10 cellular contexts compared by ENCODE assay signal in genomic region chr10:75110006-75110632, GRCh38. TPM values are rescaled to one million over a fixed set of nuclear protein-coding genes. Genes with fewer than 3 reads are reported as not detected.
DNase-seq lines count a peak whose midpoint lies in the region; ATAC-seq, FAIRE-seq and TF ChIP-seq lines count a peak whose summit lies in the region.
"Had no signal": no experiment of that assay in that cellular context is flagged by ENCODE, and none has a peak within 500 bp of the region (broad histone marks: within the 10 kb centered on the region; RNA-seq: fewer than 3 reads in every experiment).

No MANE protein-coding gene starts in this region.

- BruUV-seq in HepG2 (replicated peaks; lab: Mats Ljungman, UMichigan), result no TSS peak

- TF ChIP-seq EP300 in HepG2 (IDR thresholded peaks at IDR 0.05; ENCODE audit: low read depth in 2 of 2, low read length in 2 of 2), result no peak
- TF ChIP-seq EP300 in HepG2 (CRISPR knock-in tag; IDR thresholded peaks at IDR 0.05; ENCODE audit: borderline replicate concordance), result no peak
- no peak for TF ChIP-seq EP300 in suprapubic skin (IDR thresholded peaks at IDR 0.05)

- H3K9me3 Mint-ChIP-seq in activated CD8-positive, alpha-beta memory T cell treated with anti-CD3 and anti-CD28 coated beads, Interleukin-2, amount 10 ng/mL, durations not matched to agents 7 days and 5 days (ENCODE audit: low read depth), result no peaks in the 10 kb centered on the region
- H3K9me3 Mint-ChIP-seq in activated T-helper 1 cell treated with anti-CD3 and anti-CD28 coated beads, Interleukin-12 subunit alpha, Interleukin-12 subunit beta, Interleukin-2, Interleukin-4 antibody, amounts not matched to agents 30 ng/mL and 10 ng/mL and 1 ng/mL, durations not matched to agents 14 hours and 24 hours and 36 hours, result no peaks in the 10 kb centered on the region

- intact Hi-C loops in activated T-helper 1 cell treated with anti-CD3 and anti-CD28 coated beads, Interleukin-12 subunit alpha, Interleukin-12 subunit beta, Interleukin-2, Interleukin-4 antibody, amounts not matched to agents 30 ng/mL and 10 ng/mL and 1 ng/mL, durations not matched to agents 14 hours and 24 hours and 36 hours (cut with micrococcal nuclease), result loop anchor here (2.0 to 5.0 kb wide), 6 partner anchors 72 to 1863 kb away; partner anchors contain the start of genes ADK, AP3M1, DNAJC9 and PPP3CB
- intact Hi-C loops in HepG2 (cut with micrococcal nuclease; ENCODE audit: unreplicated experiment), result loop anchor here (5.0 kb wide), 2 partner anchors 77 to 122 kb away; no protein-coding TSS in a partner anchor

- peak overlapping the region; percentile 84 for H3K4me3 Mint-ChIP-seq in activated CD8-positive, alpha-beta memory T cell treated with anti-CD3 and anti-CD28 coated beads, Interleukin-2, amount 10 ng/mL, durations not matched to agents 7 days and 5 days
- H3K4me3 Mint-ChIP-seq in activated T-helper 1 cell treated with anti-CD3 and anti-CD28 coated beads, Interleukin-12 subunit alpha, Interleukin-12 subunit beta, Interleukin-2, Interleukin-4 antibody, amounts not matched to agents 30 ng/mL and 10 ng/mL and 1 ng/mL, durations not matched to agents 14 hours and 24 hours and 36 hours, result peak overlapping the region; percentile 95

- DNase-seq in activated CD8-positive, alpha-beta memory T cell treated with anti-CD3 and anti-CD28 coated beads, Interleukin-2, amount 10 ng/mL, durations not matched to agents 7 days and 5 days, result no peak
- no peak for DNase-seq in activated CD8-positive, alpha-beta memory T cell treated with anti-CD3 and anti-CD28 coated beads, Interleukin-2, amount 50 U/mL, for 48 hours
- no peak for DNase-seq in activated T-helper 1 cell treated with anti-CD3 and anti-CD28 coated beads, Interleukin-12 subunit alpha, Interleukin-12 subunit beta, Interleukin-2, Interleukin-4 antibody, amounts not matched to agents 30 ng/mL and 10 ng/mL and 1 ng/mL, durations not matched to agents 14 hours and 24 hours and 36 hours (ENCODE audit: low spot score)
- DNase-seq in HepG2 (ENCODE audit: low spot score) (no peak), suprapubic skin (ENCODE audit: low spot score in 2 of 2) (peak; percentile 67 to 75), NCI-H345 treated with DMSO at 0.1 percent for 48 hours (lab: John Stamatoyannopoulos, UW; ENCODE audit: unreplicated experiment) (no peak)
- no peak for DNase-seq in activated CD4-positive, CD25-positive, alpha-beta regulatory T cell treated with anti-CD3 and anti-CD28 coated beads, Interleukin-2, amount 50 U/mL, for 72 hours
- DNase-seq: AML-193 had no signal

- WGBS in HepG2 (ENCODE audit: low lambda C conversion rate), result 82% methylated on average over 5 of the region's 8 CpGs
- WGBS in suprapubic skin, result 97% methylated on average over 8 of the region's 8 CpGs

- FAIRE-seq in HepG2 (lab: Jason Lieb, UNC), result no peak
- FAIRE-seq: bronchial epithelial cell had no signal

- peaks cover 2% of the 10 kb centered on the region for H3K36me3 Mint-ChIP-seq in activated CD8-positive, alpha-beta memory T cell treated with anti-CD3 and anti-CD28 coated beads, Interleukin-2, amount 10 ng/mL, durations not matched to agents 7 days and 5 days
- peaks cover 10% of the 10 kb centered on the region for H3K36me3 Mint-ChIP-seq in activated T-helper 1 cell treated with anti-CD3 and anti-CD28 coated beads, Interleukin-12 subunit alpha, Interleukin-12 subunit beta, Interleukin-2, Interleukin-4 antibody, amounts not matched to agents 30 ng/mL and 10 ng/mL and 1 ng/mL, durations not matched to agents 14 hours and 24 hours and 36 hours (ENCODE audit: low read depth)

- H3K9ac ChIP-seq in HepG2 (ENCODE audit: insufficient read depth, low read depth, low read length), result peak overlapping the region; percentile 71

- peaks cover 64% of the 10 kb centered on the region for H3K4me1 ChIP-seq in HepG2 (ENCODE audit: insufficient read depth, low read length)
- H3K4me1 ChIP-seq in suprapubic skin, result peaks cover 29% of the 10 kb centered on the region

- no peak overlapping the region for H3K27ac ChIP-seq in HepG2 (ENCODE audit: extremely low read length, insufficient read depth, low read length)
- no peak overlapping the region for H3K27ac ChIP-seq in suprapubic skin

- peak overlapping the region; percentile 68 for H3K4me2 ChIP-seq in HepG2 (ENCODE audit: low read depth, low read length)

- H3K4me1 Mint-ChIP-seq in activated CD8-positive, alpha-beta memory T cell treated with anti-CD3 and anti-CD28 coated beads, Interleukin-2, amount 10 ng/mL, durations not matched to agents 7 days and 5 days, result peaks cover 41% of the 10 kb centered on the region
- H3K4me1 Mint-ChIP-seq in activated T-helper 1 cell treated with anti-CD3 and anti-CD28 coated beads, Interleukin-12 subunit alpha, Interleukin-12 subunit beta, Interleukin-2, Interleukin-4 antibody, amounts not matched to agents 30 ng/mL and 10 ng/mL and 1 ng/mL, durations not matched to agents 14 hours and 24 hours and 36 hours (ENCODE audit: low read depth), result peaks cover 45% of the 10 kb centered on the region

- H3K79me2 ChIP-seq in HepG2 (ENCODE audit: insufficient read depth, low read length), result peaks cover 32% of the 10 kb centered on the region

- POLR2A ChIA-PET in HepG2 (lab: Yijun Ruan, JAX), result interaction anchor here (2.0 to 2.6 kb wide), 2 partner anchors 77 to 100 kb away, joined by 7 to 10 read pairs; partner anchors contain the start of gene VDAC2

- no peaks in the 10 kb centered on the region for H3K27me3 Mint-ChIP-seq in activated CD8-positive, alpha-beta memory T cell treated with anti-CD3 and anti-CD28 coated beads, Interleukin-2, amount 10 ng/mL, durations not matched to agents 7 days and 5 days
- no peaks in the 10 kb centered on the region for H3K27me3 Mint-ChIP-seq in activated T-helper 1 cell treated with anti-CD3 and anti-CD28 coated beads, Interleukin-12 subunit alpha, Interleukin-12 subunit beta, Interleukin-2, Interleukin-4 antibody, amounts not matched to agents 30 ng/mL and 10 ng/mL and 1 ng/mL, durations not matched to agents 14 hours and 24 hours and 36 hours (ENCODE audit: insufficient read depth)

- H2AFZ ChIP-seq in HepG2 (ENCODE audit: low read length), result peak overlapping the region; percentile 84

- no peak for TF ChIP-seq RAD21 in HepG2 (CRISPR knock-in tag; IDR thresholded peaks at IDR 0.05)

- H3K4me3 ChIP-seq in HepG2 (replicated peaks in 1 of 3; ENCODE audit: insufficient read depth in 1 of 3, low read depth in 2 of 3, low read length in 3 of 3), result peak overlapping the region in 2 of 3 experiments; percentile 92 to 95; a peak in 3 of 6 replicates
- H3K4me3 ChIP-seq in suprapubic skin, result no peak overlapping the region

- TF ChIP-seq CTCF in HepG2 (CRISPR knock-in tag; IDR thresholded peaks at IDR 0.05), result no peak
- no peak for TF ChIP-seq CTCF in suprapubic skin (IDR thresholded peaks at IDR 0.05)

- H3K9me3 ChIP-seq in HepG2 (ENCODE audit: low read length) (no peaks in the 10 kb centered on the region), suprapubic skin (no peaks in the 10 kb centered on the region)

- H3K27me3 ChIP-seq in HepG2 (ENCODE audit: control insufficient read depth in 1 of 2, insufficient read depth in 2 of 2, low read length in 2 of 2) (no peaks in the 10 kb centered on the region; a peak in 1 of 5 replicates), suprapubic skin (no peaks in the 10 kb centered on the region)

- H3K36me3 ChIP-seq in HepG2 (replicated peaks in 1 of 2; ENCODE audit: control insufficient read depth in 1 of 2, insufficient read depth in 2 of 2, low read length in 2 of 2), result no peaks in the 10 kb centered on the region; a peak in 1 of 5 replicates
- no peaks in the 10 kb centered on the region for H3K36me3 ChIP-seq in suprapubic skin

- no peak for ATAC-seq in activated CD8-positive, alpha-beta memory T cell treated with anti-CD3 and anti-CD28 coated beads, Interleukin-2, amount 10 ng/mL, durations not matched to agents 7 days and 5 days
- ATAC-seq in HepG2 (no peak), GM21447 (IDR thresholded peaks at IDR 0.05; ENCODE audit: unreplicated experiment) (no peak)

- peak overlapping the region; percentile 87 for H3K27ac Mint-ChIP-seq in activated CD8-positive, alpha-beta memory T cell treated with anti-CD3 and anti-CD28 coated beads, Interleukin-2, amount 10 ng/mL, durations not matched to agents 7 days and 5 days
- H3K27ac Mint-ChIP-seq in activated T-helper 1 cell treated with anti-CD3 and anti-CD28 coated beads, Interleukin-12 subunit alpha, Interleukin-12 subunit beta, Interleukin-2, Interleukin-4 antibody, amounts not matched to agents 30 ng/mL and 10 ng/mL and 1 ng/mL, durations not matched to agents 14 hours and 24 hours and 36 hours, result peak overlapping the region; percentile 84

- CTCF ChIA-PET in activated CD8-positive, alpha-beta memory T cell treated with anti-CD3 and anti-CD28 coated beads, Interleukin-2, amount 10 ng/mL, durations not matched to agents 7 days and 5 days (lab: Charles Lee), result interaction anchor here (1.0 to 4.9 kb wide), 5 partner anchors 10 to 125 kb away, joined by 3 to 34 read pairs (median 3); partner anchors contain the start of gene COMTD1
- CTCF ChIA-PET in HepG2 (lab: Yijun Ruan, JAX; ENCODE audit: low intra/inter-chr PET ratio, low total read pairs), result no interaction called here

- in situ Hi-C loops in HepG2 (cut with HindIII; ENCODE audit: extremely low pct_ligation_motif_present, low pct_unique_long_range_greater_than_20kb), result loop anchor here (5.0 kb wide), 1 partner anchor 122 kb away; no protein-coding TSS in a partner anchor

- H4K20me1 ChIP-seq in HepG2 (ENCODE audit: insufficient read depth, low read length), result no peaks in the 10 kb centered on the region

- no peak for TF ChIP-seq POLR2A in HepG2 (IDR thresholded peaks at IDR 0.05; ENCODE audit: insufficient read depth in 1 of 2, low read depth in 2 of 2, low read length in 2 of 2)
- TF ChIP-seq POLR2A in suprapubic skin (IDR thresholded peaks at IDR 0.05), result no peak

RNA-seq across cellular contexts. Expression of gene SAMD8, which starts 1.3 kb away (rescaled TPM):
- total RNA-seq in activated CD8-positive, alpha-beta memory T cell treated with anti-CD3 and anti-CD28 coated beads, Interleukin-2, amount 10 ng/mL, durations not matched to agents 7 days and 5 days, result 10 to 100 TPM; 13.8 TPM
- total RNA-seq in activated T-helper 1 cell treated with anti-CD3 and anti-CD28 coated beads, Interleukin-12 subunit alpha, Interleukin-12 subunit beta, Interleukin-2, Interleukin-4 antibody, amounts not matched to agents 30 ng/mL and 10 ng/mL and 1 ng/mL, durations not matched to agents 14 hours and 24 hours and 36 hours, result 16.2 and 16.5 TPM in 2 replicates
- total RNA-seq in HepG2 (2016; rRNA removed; fragmentation: Illumina TruSeq; extraction: Trizol), result 10.3 and 10.4 TPM in 2 replicates
- total RNA-seq in HepG2 (2016; cell fraction: cytosol; rRNA removed; fragmentation: Illumina TruSeq; extraction: Trizol; ENCODE audit: low read depth), result 10.9 and 13.8 TPM in 2 replicates
- total RNA-seq in HepG2 (2016; cell fraction: insoluble cytoplasmic fraction; rRNA removed; fragmentation: Illumina TruSeq; extraction: Trizol), result 9.3 and 9.8 TPM in 2 replicates
- 6.0 and 7.3 TPM in 2 replicates for total RNA-seq in HepG2 (2016; cell fraction: membrane; rRNA removed; fragmentation: Illumina TruSeq; extraction: Trizol)
- 10.6 and 11.4 TPM in 2 replicates for total RNA-seq in HepG2 (2016; cell fraction: nucleus; rRNA removed; fragmentation: Illumina TruSeq; extraction: Trizol)
- polyA plus RNA-seq in HepG2 (2011; rRNA removed), result 12.2 and 13.2 TPM in 2 replicates
- polyA plus RNA-seq in HepG2 (2011; cell fraction: cytosol; rRNA removed), result 6.4 and 11.6 TPM in 2 replicates
- polyA plus RNA-seq in HepG2 (2011; cell fraction: nucleus; rRNA removed), result 4.3 and 6.7 TPM in 2 replicates
- 6.4 and 6.6 TPM in 2 replicates for polyA plus RNA-seq in HepG2 (2012)
- 1.2 and 1.6 TPM in 2 replicates for polyA plus RNA-seq in HepG2 (2016; cell fraction: cytosol; fragmentation: Illumina TruSeq; extraction: Trizol; ENCODE audit: low read depth)
- 4.8 and 6.2 TPM in 2 replicates for polyA plus RNA-seq in HepG2 (2016; cell fraction: insoluble cytoplasmic fraction; fragmentation: Illumina TruSeq; extraction: Trizol; ENCODE audit: low read depth)
- polyA plus RNA-seq in HepG2 (2016; cell fraction: membrane; fragmentation: Illumina TruSeq; extraction: Trizol; ENCODE audit: low read depth), result 2.2 and 2.8 TPM in 2 replicates
- 10.1 and 10.4 TPM in 2 replicates for polyA plus RNA-seq in HepG2 (2016; cell fraction: nucleus; fragmentation: Illumina TruSeq; extraction: Trizol; ENCODE audit: insufficient read depth, low read depth)
- 25.6 and 32.5 TPM in 2 replicates for polyA minus RNA-seq in HepG2 (2011; rRNA and poly(A)+ RNA removed; ENCODE audit: low replicate concordance)
- polyA minus RNA-seq in HepG2 (2011; cell fraction: cytosol; rRNA and poly(A)+ RNA removed), result 14.2 and 18.8 TPM in 2 replicates
- polyA minus RNA-seq in HepG2 (2011; cell fraction: nucleus; rRNA and poly(A)+ RNA removed), result 14.0 and 15.4 TPM in 2 replicates
- 10 to 100 TPM; 20.3 to 29.1 (median 22.8) TPM for total RNA-seq in suprapubic skin

Comparison
In these comparisons a context has a peak if more than half of its experiments do, and no peak if none do; other contexts are left out.
1. DNase-seq: peak in suprapubic skin (2 of 2); none in activated CD8-positive, alpha-beta memory T cell treated with anti-CD3 and anti-CD28 coated beads, Interleukin-2, amount 10 ng/mL, durations not matched to agents 7 days and 5 days (single experiment), activated CD8-positive, alpha-beta memory T cell treated with anti-CD3 and anti-CD28 coated beads, Interleukin-2, amount 50 U/mL, for 48 hours (single experiment), activated T-helper 1 cell treated with anti-CD3 and anti-CD28 coated beads, Interleukin-12 subunit alpha, Interleukin-12 subunit beta, Interleukin-2, Interleukin-4 antibody, amounts not matched to agents 30 ng/mL and 10 ng/mL and 1 ng/mL, durations not matched to agents 14 hours and 24 hours and 36 hours (single experiment), HepG2 (single experiment), activated CD4-positive, CD25-positive, alpha-beta regulatory T cell treated with anti-CD3 and anti-CD28 coated beads, Interleukin-2, amount 50 U/mL, for 72 hours (single experiment) and NCI-H345 treated with DMSO at 0.1 percent for 48 hours (single experiment).